In genomic region chr12:92528097-92528496, GRCh38 we compare ENCODE assay signal across 24 cellular contexts.
"Had no signal": no experiment of that assay in that cellular context is flagged by ENCODE, and none has a peak within 500 bp of the region (broad histone marks: within the 10 kb centered on the region; RNA-seq: fewer than 3 reads in every experiment).

No MANE protein-coding gene starts in this region.

- H3K36me3 Mint-ChIP-seq: brain had no signal

- H3K4me1 ChIP-seq: SJCRH30 had no signal

- H3K4me3 Mint-ChIP-seq: activated naive CD8-positive, alpha-beta T cell treated with anti-CD3 and anti-CD28 coated beads, Interleukin-2, amount 50 U/mL, for 24 hours; brain had no signal

- H3K27me3 Mint-ChIP-seq: activated naive CD8-positive, alpha-beta T cell treated with anti-CD3 and anti-CD28 coated beads, Interleukin-2, amount 50 U/mL, for 24 hours; brain had no signal

- H3K4me3 ChIP-seq: cardiac muscle cell, SJCRH30 had no signal

- H3K27ac Mint-ChIP-seq: activated naive CD4-positive, alpha-beta T cell treated with anti-CD3 and anti-CD28 coated beads, Interleukin-2, amount 50 U/mL, for 72 hours; activated naive CD8-positive, alpha-beta T cell treated with anti-CD3 and anti-CD28 coated beads, Interleukin-2, amount 50 U/mL, for 24 hours; brain had no signal

- ATAC-seq: activated naive CD4-positive, alpha-beta T cell treated with anti-CD3 and anti-CD28 coated beads, Interleukin-2, amount 50 U/mL, for 72 hours; activated naive CD8-positive, alpha-beta T cell treated with anti-CD3 and anti-CD28 coated beads, Interleukin-2, amount 50 U/mL, for 24 hours; Panc1 had no signal

- H3K4me2 ChIP-seq: SK-N-SH had no signal

- H3K27me3 ChIP-seq: cardiac muscle cell, SJCRH30 had no signal

- H3K9ac ChIP-seq: SK-N-SH had no signal

- H3K27ac ChIP-seq: cardiac muscle cell, RWPE1, SJCRH30, VCaP had no signal

- DNase-seq: activated CD4-positive, alpha-beta T cell treated with anti-CD3 and anti-CD28 coated beads for 4 hours; activated CD8-positive, alpha-beta memory T cell treated with anti-CD3 and anti-CD28 coated beads for 24 hours; activated naive CD8-positive, alpha-beta T cell treated with anti-CD3 and anti-CD28 coated beads, Interleukin-2, amount 50 U/mL, for 24 hours; amniotic stem cell; Karpas-422; MM.1S; NCI-H1105; NCI-H1436; NCI-H1694 treated with DMSO at 0.1 percent for 48 hours; NCI-H2029 treated with DMSO at 0.1 percent for 48 hours; NCI-H510A treated with DMSO at 0.1 percent for 48 hours; NCI-H69; NK-92 treated with Interleukin-12 subunit alpha and Interleukin-12 subunit beta, amount 100 ng/mL, for 24 hours; OCI-M1; Right ventricle myocardium superior; SJCRH30; SK-N-SH; T-helper 1 cell had no signal

- H3K9me3 ChIP-seq: SJCRH30, SK-N-SH had no signal
